Comparison of ENCODE assay signal across 1 cellular context in the genomic region with DNA sequence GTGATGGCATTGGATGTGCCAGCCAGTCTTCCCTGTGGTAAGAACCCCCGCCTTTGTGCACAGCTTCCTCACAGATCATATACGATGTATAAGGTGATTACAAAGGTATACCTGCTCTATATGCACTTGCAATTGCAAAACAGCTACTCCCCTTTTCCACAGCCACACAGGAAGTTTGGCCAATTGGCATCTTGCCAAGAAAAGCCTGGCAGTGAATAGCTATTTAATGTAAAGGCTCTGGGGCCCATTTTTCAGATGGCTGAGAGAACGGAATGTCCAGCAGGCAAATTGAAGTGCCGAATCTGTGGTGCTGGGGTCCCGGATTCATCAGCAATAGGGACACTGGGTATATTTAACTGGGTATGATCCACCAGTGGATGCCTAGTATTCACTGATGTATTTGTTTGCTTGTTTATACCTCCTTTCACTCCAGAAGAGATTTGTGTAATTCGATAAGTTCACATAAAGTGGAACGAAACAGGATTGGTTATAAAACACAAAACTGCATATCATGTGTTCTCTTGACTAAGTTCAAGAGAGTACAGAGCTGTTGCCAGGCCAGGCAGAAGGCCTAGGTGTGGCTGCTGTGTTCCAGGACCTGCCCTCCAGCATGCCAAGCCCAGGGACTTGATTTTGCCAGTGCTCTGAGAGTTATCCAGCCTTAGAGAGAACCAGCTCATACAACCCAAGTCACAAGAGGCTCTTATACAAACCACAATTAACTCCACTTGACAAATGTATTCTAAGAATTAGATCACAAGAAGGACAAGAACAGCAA.
TF ChIP-seq lines count a peak whose summit lies in the region.

No MANE protein-coding gene starts in this region.

TF ChIP-seq in K562, 482 proteins besides CTCF, POLR2A, EP300 and RAD21 (continued from another document):
- no peak for TF ChIP-seq BMI1 (IDR thresholded peaks at IDR 0.05; ENCODE audit: low read length)
- TF ChIP-seq IRF1 (CRISPR knock-in tag; IDR thresholded peaks at IDR 0.05; ENCODE audit: borderline replicate concordance): no peak
- no peak for TF ChIP-seq ZC3H8 (IDR thresholded peaks at IDR 0.05)
- TF ChIP-seq SP2 (IDR thresholded peaks at IDR 0.05; ENCODE audit: extremely low read depth, low read depth, low read length, poor library complexity, severe bottlenecking): no peak
- TF ChIP-seq FOXA3 (CRISPR knock-in tag; conservative IDR thresholded peaks at IDR 0.05 in 1 of 2, IDR thresholded peaks at IDR 0.05 in 1 of 2): no peak
- no peak for TF ChIP-seq ZNF57 (CRISPR knock-in tag; IDR thresholded peaks at IDR 0.05)
- no peak for TF ChIP-seq PHTF2 (CRISPR knock-in tag; IDR thresholded peaks at IDR 0.05)
